In the genomic region with DNA sequence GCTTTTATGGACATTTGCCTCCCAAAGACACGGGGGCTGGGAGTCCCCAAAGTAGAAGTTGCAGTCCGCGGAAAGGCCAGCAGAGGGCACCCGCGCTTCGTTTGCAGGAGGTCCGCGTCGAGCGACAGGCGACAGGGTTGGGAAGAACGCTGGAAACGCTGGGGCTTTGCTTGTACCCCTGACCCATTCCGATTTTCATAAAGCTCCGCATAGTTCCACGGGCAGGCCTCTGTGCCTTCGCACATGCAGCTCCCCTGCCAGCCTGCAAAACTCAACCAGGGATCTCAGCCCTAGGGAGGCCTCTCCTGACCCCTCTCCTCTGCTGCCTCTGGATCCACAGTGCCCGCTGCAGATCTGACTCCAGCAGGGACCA, we compare ENCODE assay signal across 8 cellular contexts. TPM values are rescaled to one million over a fixed set of nuclear protein-coding genes. Genes with fewer than 3 reads are reported as not detected.
DNase-seq lines count a peak whose midpoint lies in the region; ATAC-seq and TF ChIP-seq lines count a peak whose summit lies in the region.

No MANE protein-coding gene starts in this region.

- intact Hi-C loops in adrenal gland (cut with DNase I) = loop anchor here (2.0 to 5.0 kb wide), 2 partner anchors 109 to 110 kb away; no protein-coding TSS in a partner anchor
- intact Hi-C loops in left ventricle myocardium inferior (cut with micrococcal nuclease) = loop anchor here (2.0 kb wide), 1 partner anchor 109 kb away; no protein-coding TSS in a partner anchor

- peak; percentile 86 for ATAC-seq in T-helper 17 cell
- ATAC-seq in HG02981 (IDR thresholded peaks at IDR 0.05; ENCODE audit: unreplicated experiment) = no peak
- ATAC-seq in HG02571 (IDR thresholded peaks at IDR 0.05; ENCODE audit: unreplicated experiment) = no peak

- peak overlapping the region; percentile 56 for H3K27ac Mint-ChIP-seq in T-helper 17 cell

- no peak overlapping the region for H3K4me3 ChIP-seq in adrenal gland
- no peak overlapping the region for H3K4me3 ChIP-seq in left ventricle myocardium inferior

- 0 to 4% (median 2%) methylated on average over 1 to 18 of the region's 18 CpGs for WGBS in adrenal gland, 4 donors

- H3K27ac ChIP-seq in adrenal gland (peak overlapping the region in 3 of 5 donors; percentile 8 to 59 (median 16)), left ventricle myocardium inferior (replicated peaks) (no peak overlapping the region)

- DNase-seq in G401 (ENCODE audit: low spot score) (peak; percentile 80), MV-4-11 (lab: John Stamatoyannopoulos, UW) (peak; percentile 43), T-helper 17 cell (peak; percentile 62 to 82 (median 64)), adrenal gland (peak; percentile 74 to 93 (median 87)), left ventricle myocardium inferior (peak; percentile 84), putamen (ENCODE audit: low spot score) (peak; percentile 74)

- H3K36me3 Mint-ChIP-seq in T-helper 17 cell (ENCODE audit: low read depth) = peaks cover 2% of the 10 kb centered on the region

- no peaks in the 10 kb centered on the region for H3K27me3 ChIP-seq in adrenal gland
- H3K27me3 ChIP-seq in left ventricle myocardium inferior (ENCODE audit: low read depth) = no peaks in the 10 kb centered on the region

- H3K9me3 ChIP-seq in T-helper 17 cell (ENCODE audit: control insufficient read depth, low read length, poor library complexity, severe bottlenecking) = no peaks in the 10 kb centered on the region
- H3K9me3 ChIP-seq in adrenal gland (replicated peaks in 1 of 3) = no peaks in the 10 kb centered on the region
- no peaks in the 10 kb centered on the region for H3K9me3 ChIP-seq in left ventricle myocardium inferior (replicated peaks)

- H3K4me1 ChIP-seq in adrenal gland (replicated peaks in 1 of 2) = peaks cover 36 to 49% of the 10 kb centered on the region in 2 donors
- peaks cover 27% of the 10 kb centered on the region for H3K4me1 ChIP-seq in left ventricle myocardium inferior

- in situ Hi-C loops in G401 (cut with HindIII; ENCODE audit: low sequenced_read_pairs) = loop anchor here (5.0 kb wide), 1 partner anchor 110 kb away; no protein-coding TSS in a partner anchor

- H3K27me3 Mint-ChIP-seq in T-helper 17 cell = peaks cover 38% of the 10 kb centered on the region

- no peak overlapping the region for H3K4me3 Mint-ChIP-seq in T-helper 17 cell

- H3K36me3 ChIP-seq in adrenal gland (replicated peaks in 1 of 2) (no peaks in the 10 kb centered on the region), left ventricle myocardium inferior (no peaks in the 10 kb centered on the region)

- TF ChIP-seq POLR2A in adrenal gland (IDR thresholded peaks at IDR 0.05) = no peak

- peaks cover 6% of the 10 kb centered on the region for H3K4me1 Mint-ChIP-seq in T-helper 17 cell

- peak; percentile 90 to 98 (median 96) for TF ChIP-seq CTCF in adrenal gland (IDR thresholded peaks at IDR 0.05)
- peak; percentile 98 for TF ChIP-seq CTCF in left ventricle myocardium inferior (IDR thresholded peaks at IDR 0.05; ENCODE audit: borderline replicate concordance)

RNA-seq across cellular contexts. Expression of gene LAPTM5, which starts 44.2 kb away (rescaled TPM):
- 0.18 TPM in 1 of 2 replicates, not detected in the other for total RNA-seq in G401 (2014; rRNA removed; shearing (Covaris generic))
- total RNA-seq in T-helper 17 cell = 100 to 1,000 TPM; 563 to 601 TPM
- 100 to 1,000 TPM in 5 of 8 donors, 10 to 100 TPM in 3; 24.0 to 176 (median 130) TPM for total RNA-seq in adrenal gland
- 100 to 1,000 TPM in 1 of 3 donors, 10 to 100 TPM in 2; 85.9 to 177 (median 97.1) TPM for polyA plus RNA-seq in adrenal gland
- total RNA-seq in left ventricle myocardium inferior = 18.8 TPM

Comparison
In these comparisons a context has a peak if more than half of its experiments do, and no peak if none do; other contexts are left out.
1. RNA of gene LAPTM5, which starts 44.2 kb away (total RNA-seq): 563 to 601 TPM in T-helper 17 cell, 24.0 to 176 TPM in adrenal gland and 18.8 TPM in left ventricle myocardium inferior (single experiment); 0.18 TPM in G401; every median in the first group is over 10 times any median in the second.
2. Peak in every context shown above with its lines, with median percentiles within 50 percentile points of each other: DNase-seq.